1 cellular context compared by ENCODE assay signal in genomic region chr19:55080121-55080914, GRCh38.
A peak's percentile ranks its signal among the peaks of the same experiment; 100 is the strongest.
TF ChIP-seq lines count a peak whose summit lies in the region.

No MANE protein-coding gene starts in this region.

TF ChIP-seq in H1, 55 proteins besides CTCF, POLR2A, EP300 and RAD21:
- no peak for TF ChIP-seq SUZ12 (IDR thresholded peaks at IDR 0.05; ENCODE audit: low read length)
- 0 out of 2 replicates have a peak, but pooled peaks have one; percentile 5 for TF ChIP-seq TAF1 (IDR thresholded peaks at IDR 0.05; ENCODE audit: low read depth, low read length)
- peak; percentile 52; the same call in 1 of the 2 replicates for TF ChIP-seq RBBP5 (IDR thresholded peaks at IDR 0.05; ENCODE audit: borderline replicate concordance, low read depth, low read length)
- TF ChIP-seq MAX (IDR thresholded peaks at IDR 0.05), result peak; percentile 65
- TF ChIP-seq BACH1 (IDR thresholded peaks at IDR 0.05; ENCODE audit: low read length), result peak; percentile 68
- TF ChIP-seq KDM4A (IDR thresholded peaks at IDR 0.05; ENCODE audit: low read depth, low read length, severe bottlenecking), result peak; percentile 42
- TF ChIP-seq ASH2L (IDR thresholded peaks at IDR 0.05; ENCODE audit: low read length), result peak; percentile 7
- TF ChIP-seq SIN3A (conservative IDR thresholded peaks at IDR 0.05 in 1 of 2, IDR thresholded peaks at IDR 0.05 in 1 of 2; ENCODE audit: low read depth in 1 of 2, low read length in 2 of 2), result peak in 1 of 2 experiments; percentile 17; a peak in 1 of 4 replicates
- TF ChIP-seq CTBP2 (IDR thresholded peaks at IDR 0.05; ENCODE audit: borderline replicate concordance, insufficient read depth, insufficient read length, low read length), result no peak
- TF ChIP-seq PHF8 (conservative IDR thresholded peaks at IDR 0.05; ENCODE audit: low read depth, low read length), result 0 out of 2 replicates have a peak, but pooled peaks have one; percentile 3
- TF ChIP-seq E2F6 (IDR thresholded peaks at IDR 0.05), result peak; percentile 39
